ENCODE assay signal across 8 cellular contexts in the genomic region with DNA sequence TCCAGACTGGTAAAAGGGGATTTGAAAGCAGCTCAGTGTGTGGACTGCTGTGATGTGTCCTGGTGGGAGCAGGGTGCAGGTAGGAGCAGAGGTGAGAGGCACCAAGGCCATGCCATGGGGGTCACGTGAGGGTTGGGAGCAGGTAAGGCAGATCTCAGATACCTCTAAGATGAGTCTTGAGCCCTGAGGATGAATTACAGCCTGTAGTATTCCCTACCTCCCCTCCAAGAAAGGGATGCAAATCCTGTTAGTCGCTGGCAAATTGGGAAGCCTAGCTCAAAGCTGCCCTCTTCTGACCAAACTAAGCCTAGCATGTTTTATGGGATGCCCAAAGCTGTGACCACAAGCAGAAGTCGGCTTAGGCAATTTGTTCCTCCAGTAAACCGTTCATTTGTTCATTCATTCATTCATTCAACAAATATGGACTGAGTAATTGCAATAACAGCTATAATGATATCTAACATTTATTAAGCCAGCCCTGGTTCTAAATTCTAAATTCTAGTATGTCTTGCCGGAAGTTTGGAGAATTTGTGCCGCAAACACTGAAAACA. TPM values are rescaled to one million over a fixed set of nuclear protein-coding genes. Genes with fewer than 3 reads are reported as not detected.
DNase-seq lines count a peak whose midpoint lies in the region; ATAC-seq and TF ChIP-seq lines count a peak whose summit lies in the region.

No MANE protein-coding gene starts in this region.

- no peak overlapping the region for H3K9ac ChIP-seq in smooth muscle cell (ENCODE audit: low read depth)

- no peak overlapping the region for H3K4me3 Mint-ChIP-seq in T-cell

- H3K4me2 ChIP-seq in smooth muscle cell = peak overlapping the region; percentile 60

- H3K4me3 ChIP-seq in brain microvascular endothelial cell (ENCODE audit: low read depth, low read length) = no peak overlapping the region
- H3K4me3 ChIP-seq in smooth muscle cell = no peak overlapping the region

- in situ Hi-C loops in brain microvascular endothelial cell (cut with HindIII; ENCODE audit: low pct_ligation_motif_present, low sequenced_read_pairs) = loop anchor here (10.0 kb wide), 1 partner anchor 51 kb away; no protein-coding TSS in a partner anchor

- CTCF ChIA-PET in T-cell (lab: Charles Lee) = interaction anchor here (0.6 to 12.5 kb wide), 30 partner anchors 10 to 204 kb away, joined by 3 to 249 read pairs (median 5); a partner anchor contains a TSS

- H3K27me3 Mint-ChIP-seq in T-cell = peaks cover 8 to 9% of the 10 kb centered on the region in 2 donors

- H3K9me3 Mint-ChIP-seq in T-cell = no peaks in the 10 kb centered on the region

- H3K79me2 ChIP-seq in smooth muscle cell (ENCODE audit: low read depth) = peaks cover 8% of the 10 kb centered on the region

- POLR2A ChIA-PET in T-cell (lab: Charles Lee) = interaction anchor here (0.6 to 1.2 kb wide), 3 partner anchors 40 to 52 kb away, joined by 3 to 11 read pairs (median 4); no protein-coding TSS in a partner anchor

- no peaks in the 10 kb centered on the region for H3K9me3 ChIP-seq in smooth muscle cell (replicated peaks; ENCODE audit: low read depth)

- DNase-seq in activated naive CD4-positive, alpha-beta T cell treated with Interleukin-2 at 50 U/mL for 16 hours = peak; percentile 43
- DNase-seq in activated naive CD4-positive, alpha-beta T cell (lab: John Stamatoyannopoulos, UW) = no peak
- peak; percentile 70 for DNase-seq in NCI-H1105 treated with DMSO at 0.1 percent for 48 hours (lab: John Stamatoyannopoulos, UW)
- DNase-seq in T-cell = peak in 26 of 34 experiments; percentile 12 to 60 (median 38)
- peak; percentile 83 for DNase-seq in brain microvascular endothelial cell
- DNase-seq in iPS DF 4.7 (ENCODE audit: extremely low read depth, low spot score) = peak; percentile 87
- DNase-seq in smooth muscle cell (lab: John Stamatoyannopoulos, UW; ENCODE audit: unreplicated experiment) = peak; percentile 32

- no peaks in the 10 kb centered on the region for H3K36me3 Mint-ChIP-seq in T-cell

- H3K36me3 ChIP-seq in brain microvascular endothelial cell (replicated peaks) = no peaks in the 10 kb centered on the region
- H3K36me3 ChIP-seq in smooth muscle cell (ENCODE audit: low read depth) = no peaks in the 10 kb centered on the region

- peaks cover 10% of the 10 kb centered on the region for H3K4me1 ChIP-seq in smooth muscle cell (ENCODE audit: low read depth)

- TF ChIP-seq CTCF in brain microvascular endothelial cell (IDR thresholded peaks at IDR 0.05; ENCODE audit: low read depth, low read length, missing control alignments) (peak; percentile 90), smooth muscle cell (IDR thresholded peaks at IDR 0.05; ENCODE audit: borderline replicate concordance, insufficient read depth, poor library complexity, severe bottlenecking) (peak; percentile 72)

- H3K27ac ChIP-seq in brain microvascular endothelial cell (peak overlapping the region; percentile 55), smooth muscle cell (ENCODE audit: low read depth) (peak overlapping the region; percentile 53)

- no peaks in the 10 kb centered on the region for H3F3A ChIP-seq in smooth muscle cell (ENCODE audit: low read depth)

- 43% methylated on average over 6 of the region's 6 CpGs for WGBS in smooth muscle cell (ENCODE audit: low lambda C conversion rate)

- H3K27me3 ChIP-seq in brain microvascular endothelial cell (replicated peaks) (peaks cover 4% of the 10 kb centered on the region), smooth muscle cell (ENCODE audit: low read depth) (no peaks in the 10 kb centered on the region)

- no peak overlapping the region for H2AFZ ChIP-seq in smooth muscle cell (ENCODE audit: low read depth)

- ATAC-seq in T-cell (replicated peaks in 1 of 4) (no peak), GM21737 (IDR thresholded peaks at IDR 0.05; ENCODE audit: unreplicated experiment) (no peak)

- H3K4me1 Mint-ChIP-seq in T-cell = peaks cover 28 to 50% (median 36%) of the 10 kb centered on the region in 3 donors

- H4K20me1 ChIP-seq in smooth muscle cell (ENCODE audit: low read depth) = peaks cover 10% of the 10 kb centered on the region

- H3K27ac Mint-ChIP-seq in T-cell = peak overlapping the region; percentile 60 to 61

RNA-seq across cellular contexts. Expression of a gene that starts 3.9 kb away (rescaled TPM):
- total RNA-seq in T-cell = 10 to 100 TPM; 15.0 to 38.7 (median 32.7) TPM
- total RNA-seq in smooth muscle cell = 6.6 and 11.3 TPM in 2 replicates
- polyA plus RNA-seq in smooth muscle cell = 15.8 and 16.8 TPM in 2 replicates

RNA-seq across cellular contexts. Expression of a gene that starts 31.3 kb away (rescaled TPM):
- total RNA-seq in T-cell (under 1 TPM in 1 of 5 donors, not detected in 4; 0.30 TPM), smooth muscle cell (0.54 TPM in 1 of 2 replicates, not detected in the other)
- 0.33 and 0.84 TPM in 2 replicates for polyA plus RNA-seq in smooth muscle cell

Comparison
In these comparisons a context has a peak if more than half of its experiments do, and no peak if none do; other contexts are left out.
1. DNase-seq: peak in activated naive CD4-positive, alpha-beta T cell treated with Interleukin-2 at 50 U/mL for 16 hours (single experiment), NCI-H1105 treated with DMSO at 0.1 percent for 48 hours (single experiment), T-cell (26 of 34), brain microvascular endothelial cell (single experiment), iPS DF 4.7 (single experiment) and smooth muscle cell (single experiment); none in activated naive CD4-positive, alpha-beta T cell (0 of 4).